In genomic region chr1:91022518-91022929, GRCh38 we compare ENCODE assay signal across 8 cellular contexts. TPM values are rescaled to one million over a fixed set of nuclear protein-coding genes. Genes with fewer than 3 reads are reported as not detected.
A peak's percentile ranks its signal among the peaks of the same experiment; 100 is the strongest.
DNase-seq lines count a peak whose midpoint lies in the region; ATAC-seq and TF ChIP-seq lines count a peak whose summit lies in the region.

No MANE protein-coding gene starts in this region.

- no peaks in the 10 kb centered on the region for H3K27me3 Mint-ChIP-seq in activated CD8-positive, alpha-beta memory T cell treated with anti-CD3 and anti-CD28 coated beads, Interleukin-2, amount 10 ng/mL, durations not matched to agents 7 days and 5 days
- H3K27me3 Mint-ChIP-seq in T-helper 17 cell = no peaks in the 10 kb centered on the region

- H3K36me3 ChIP-seq in right atrium auricular region = peaks cover 3% of the 10 kb centered on the region

- peaks cover 39% of the 10 kb centered on the region for H3K4me1 Mint-ChIP-seq in activated CD8-positive, alpha-beta memory T cell treated with anti-CD3 and anti-CD28 coated beads, Interleukin-2, amount 10 ng/mL, durations not matched to agents 7 days and 5 days
- peaks cover 42% of the 10 kb centered on the region for H3K4me1 Mint-ChIP-seq in T-helper 17 cell
- H3K4me1 Mint-ChIP-seq in stimulated activated effector memory CD8-positive, alpha-beta T cell treated with anti-CD3 and anti-CD28 coated beads, Interleukin-12 subunit alpha, Interleukin-12 subunit beta, amount 100 ng/mL, for 72 hours = peaks cover 38% of the 10 kb centered on the region

- H3K4me3 Mint-ChIP-seq in activated CD8-positive, alpha-beta memory T cell treated with anti-CD3 and anti-CD28 coated beads, Interleukin-2, amount 10 ng/mL, durations not matched to agents 7 days and 5 days = peak overlapping the region; percentile 94
- H3K4me3 Mint-ChIP-seq in T-helper 17 cell = peak overlapping the region; percentile 94
- peak overlapping the region; percentile 88 for H3K4me3 Mint-ChIP-seq in stimulated activated effector memory CD8-positive, alpha-beta T cell treated with anti-CD3 and anti-CD28 coated beads, Interleukin-12 subunit alpha, Interleukin-12 subunit beta, amount 100 ng/mL, for 72 hours

- no peaks in the 10 kb centered on the region for H3K27me3 ChIP-seq in right atrium auricular region

- H3K27ac Mint-ChIP-seq in activated CD8-positive, alpha-beta memory T cell treated with anti-CD3 and anti-CD28 coated beads, Interleukin-2, amount 10 ng/mL, durations not matched to agents 7 days and 5 days = peak overlapping the region; percentile 98
- H3K27ac Mint-ChIP-seq in T-helper 17 cell = peak overlapping the region; percentile 95
- peak overlapping the region; percentile 99 for H3K27ac Mint-ChIP-seq in stimulated activated effector memory CD8-positive, alpha-beta T cell treated with anti-CD3 and anti-CD28 coated beads, Interleukin-12 subunit alpha, Interleukin-12 subunit beta, amount 100 ng/mL, for 72 hours

- peak overlapping the region; percentile 100 for H3K27ac ChIP-seq in right atrium auricular region

- ATAC-seq in activated CD8-positive, alpha-beta memory T cell treated with anti-CD3 and anti-CD28 coated beads, Interleukin-2, amount 10 ng/mL, durations not matched to agents 7 days and 5 days = no peak
- ATAC-seq in T-helper 17 cell = no peak
- no peak for ATAC-seq in stimulated activated effector memory CD8-positive, alpha-beta T cell treated with anti-CD3 and anti-CD28 coated beads, Interleukin-12 subunit alpha, Interleukin-12 subunit beta, amount 100 ng/mL, for 72 hours
- ATAC-seq in HG03280 (IDR thresholded peaks at IDR 0.05; ENCODE audit: unreplicated experiment) = no peak

- TF ChIP-seq CTCF in right atrium auricular region (IDR thresholded peaks at IDR 0.05) = no peak

- peaks cover 0 to 44% of the 10 kb centered on the region in 2 donors for H3K4me1 ChIP-seq in right atrium auricular region

- H3K9me3 ChIP-seq in T-helper 17 cell (ENCODE audit: control insufficient read depth, low read length, poor library complexity, severe bottlenecking) (no peaks in the 10 kb centered on the region), right atrium auricular region (no peaks in the 10 kb centered on the region)

- CTCF ChIA-PET in activated CD8-positive, alpha-beta memory T cell treated with anti-CD3 and anti-CD28 coated beads, Interleukin-2, amount 10 ng/mL, durations not matched to agents 7 days and 5 days (lab: Charles Lee) = interaction anchor here (0.6 to 1.0 kb wide), 2 partner anchors 8 to 143 kb away, joined by 3 read pairs; no protein-coding TSS in a partner anchor

- peak overlapping the region; percentile 97 to 98 for H3K4me3 ChIP-seq in right atrium auricular region

- no peaks in the 10 kb centered on the region for H3K9me3 Mint-ChIP-seq in activated CD8-positive, alpha-beta memory T cell treated with anti-CD3 and anti-CD28 coated beads, Interleukin-2, amount 10 ng/mL, durations not matched to agents 7 days and 5 days (ENCODE audit: low read depth)
- H3K9me3 Mint-ChIP-seq in stimulated activated effector memory CD8-positive, alpha-beta T cell treated with anti-CD3 and anti-CD28 coated beads, Interleukin-12 subunit alpha, Interleukin-12 subunit beta, amount 100 ng/mL, for 72 hours = no peaks in the 10 kb centered on the region

- peaks cover 20% of the 10 kb centered on the region for H3K36me3 Mint-ChIP-seq in activated CD8-positive, alpha-beta memory T cell treated with anti-CD3 and anti-CD28 coated beads, Interleukin-2, amount 10 ng/mL, durations not matched to agents 7 days and 5 days
- H3K36me3 Mint-ChIP-seq in T-helper 17 cell (ENCODE audit: low read depth) = peaks cover 2% of the 10 kb centered on the region
- H3K36me3 Mint-ChIP-seq in stimulated activated effector memory CD8-positive, alpha-beta T cell treated with anti-CD3 and anti-CD28 coated beads, Interleukin-12 subunit alpha, Interleukin-12 subunit beta, amount 100 ng/mL, for 72 hours = peaks cover 49% of the 10 kb centered on the region

- no peak for DNase-seq in activated CD8-positive, alpha-beta memory T cell treated with anti-CD3 and anti-CD28 coated beads, Interleukin-2, amount 10 ng/mL, durations not matched to agents 7 days and 5 days
- DNase-seq in activated CD8-positive, alpha-beta memory T cell treated with anti-CD3 and anti-CD28 coated beads for 24 hours = no peak
- DNase-seq in T-helper 17 cell (no peak), right atrium auricular region (ENCODE audit: low spot score) (no peak), DMS53 treated with DMSO at 0.1 percent for 48 hours (lab: John Stamatoyannopoulos, UW; ENCODE audit: unreplicated experiment) (no peak)
- no peak for DNase-seq in stimulated activated effector memory CD8-positive, alpha-beta T cell treated with anti-CD3 and anti-CD28 coated beads, Interleukin-12 subunit alpha, Interleukin-12 subunit beta, amount 100 ng/mL, for 72 hours (ENCODE audit: low spot score in 2 of 2)
- DNase-seq in effector CD8-positive, alpha-beta T cell (lab: John Stamatoyannopoulos, UW) = no peak

RNA-seq across cellular contexts. Expression of gene ZNF644, which starts 0.7 kb away (rescaled TPM):
- total RNA-seq in activated CD8-positive, alpha-beta memory T cell treated with anti-CD3 and anti-CD28 coated beads, Interleukin-2, amount 10 ng/mL, durations not matched to agents 7 days and 5 days = 10 to 100 TPM; 49.3 to 49.6 TPM
- total RNA-seq in T-helper 17 cell = 100 to 1,000 TPM; 126 to 136 TPM
- total RNA-seq in right atrium auricular region = 10 to 100 TPM; 24.9 to 34.4 TPM
